5 cellular contexts compared by ENCODE assay signal in genomic region chr16:28939825-28940224, GRCh38. TPM values are rescaled to one million over a fixed set of nuclear protein-coding genes. Genes with fewer than 3 reads are reported as not detected.
"Had no signal": no experiment of that assay in that cellular context is flagged by ENCODE, and none has a peak within 500 bp of the region (broad histone marks: within the 10 kb centered on the region; RNA-seq: fewer than 3 reads in every experiment).

No MANE protein-coding gene starts in this region.

RNA-seq across cellular contexts. Expression of gene CD19, which starts 8.1 kb away (rescaled TPM):
- total RNA-seq: activated CD4-positive, alpha-beta memory T cell treated with anti-CD3 and anti-CD28 coated beads, Interleukin-2, amount 10 ng/mL, durations not matched to agents 7 days and 5 days; activated CD4-positive, alpha-beta T cell treated with anti-CD3 and anti-CD28 coated beads, Interleukin-2, amount 10 ng/mL, durations not matched to agents 24 days and 14 days; activated CD8-positive, alpha-beta memory T cell treated with anti-CD3 and anti-CD28 coated beads, Interleukin-2, amount 10 ng/mL, durations not matched to agents 7 days and 5 days; T-helper 1 cell treated with Interleukin-12 subunit alpha and Interleukin-12 subunit beta and Interleukin-4 antibody, amounts not matched to agents 30 ng/mL and 1 ng/mL, for 36 hours; T-helper 2 cell treated with Interferon-gamma antibody and Interleukin-4, amounts not matched to agents 100 ng/mL and 5 ng/mL, for 36 hours had no signal
